Comparison of ENCODE assay signal across 1 cellular context in genomic region chr3:63847718-63848450, GRCh38.
TF ChIP-seq lines count a peak whose summit lies in the region.

No MANE protein-coding gene starts in this region.

TF ChIP-seq in WTC11, 78 proteins besides CTCF, POLR2A, EP300 and RAD21 (continued from another document):
- no peak for TF ChIP-seq ZNF281 (CRISPR knock-in tag; IDR thresholded peaks at IDR 0.05)
- TF ChIP-seq AR (CRISPR knock-in tag; IDR thresholded peaks at IDR 0.05): no peak
- TF ChIP-seq, protein P1, sequence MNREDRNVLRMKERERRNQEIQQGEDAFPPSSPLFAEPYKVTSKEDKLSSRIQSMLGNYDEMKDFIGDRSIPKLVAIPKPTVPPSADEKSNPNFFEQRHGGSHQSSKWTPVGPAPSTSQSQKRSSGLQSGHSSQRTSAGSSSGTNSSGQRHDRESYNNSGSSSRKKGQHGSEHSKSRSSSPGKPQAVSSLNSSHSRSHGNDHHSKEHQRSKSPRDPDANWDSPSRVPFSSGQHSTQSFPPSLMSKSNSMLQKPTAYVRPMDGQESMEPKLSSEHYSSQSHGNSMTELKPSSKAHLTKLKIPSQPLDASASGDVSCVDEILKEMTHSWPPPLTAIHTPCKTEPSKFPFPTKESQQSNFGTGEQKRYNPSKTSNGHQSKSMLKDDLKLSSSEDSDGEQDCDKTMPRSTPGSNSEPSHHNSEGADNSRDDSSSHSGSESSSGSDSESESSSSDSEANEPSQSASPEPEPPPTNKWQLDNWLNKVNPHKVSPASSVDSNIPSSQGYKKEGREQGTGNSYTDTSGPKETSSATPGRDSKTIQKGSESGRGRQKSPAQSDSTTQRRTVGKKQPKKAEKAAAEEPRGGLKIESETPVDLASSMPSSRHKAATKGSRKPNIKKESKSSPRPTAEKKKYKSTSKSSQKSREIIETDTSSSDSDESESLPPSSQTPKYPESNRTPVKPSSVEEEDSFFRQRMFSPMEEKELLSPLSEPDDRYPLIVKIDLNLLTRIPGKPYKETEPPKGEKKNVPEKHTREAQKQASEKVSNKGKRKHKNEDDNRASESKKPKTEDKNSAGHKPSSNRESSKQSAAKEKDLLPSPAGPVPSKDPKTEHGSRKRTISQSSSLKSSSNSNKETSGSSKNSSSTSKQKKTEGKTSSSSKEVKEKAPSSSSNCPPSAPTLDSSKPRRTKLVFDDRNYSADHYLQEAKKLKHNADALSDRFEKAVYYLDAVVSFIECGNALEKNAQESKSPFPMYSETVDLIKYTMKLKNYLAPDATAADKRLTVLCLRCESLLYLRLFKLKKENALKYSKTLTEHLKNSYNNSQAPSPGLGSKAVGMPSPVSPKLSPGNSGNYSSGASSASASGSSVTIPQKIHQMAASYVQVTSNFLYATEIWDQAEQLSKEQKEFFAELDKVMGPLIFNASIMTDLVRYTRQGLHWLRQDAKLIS (CRISPR knock-in tag; IDR thresholded peaks at IDR 0.05; ENCODE audit: borderline replicate concordance): no peak
